ENCODE assay signal across 2 cellular contexts in the genomic region with DNA sequence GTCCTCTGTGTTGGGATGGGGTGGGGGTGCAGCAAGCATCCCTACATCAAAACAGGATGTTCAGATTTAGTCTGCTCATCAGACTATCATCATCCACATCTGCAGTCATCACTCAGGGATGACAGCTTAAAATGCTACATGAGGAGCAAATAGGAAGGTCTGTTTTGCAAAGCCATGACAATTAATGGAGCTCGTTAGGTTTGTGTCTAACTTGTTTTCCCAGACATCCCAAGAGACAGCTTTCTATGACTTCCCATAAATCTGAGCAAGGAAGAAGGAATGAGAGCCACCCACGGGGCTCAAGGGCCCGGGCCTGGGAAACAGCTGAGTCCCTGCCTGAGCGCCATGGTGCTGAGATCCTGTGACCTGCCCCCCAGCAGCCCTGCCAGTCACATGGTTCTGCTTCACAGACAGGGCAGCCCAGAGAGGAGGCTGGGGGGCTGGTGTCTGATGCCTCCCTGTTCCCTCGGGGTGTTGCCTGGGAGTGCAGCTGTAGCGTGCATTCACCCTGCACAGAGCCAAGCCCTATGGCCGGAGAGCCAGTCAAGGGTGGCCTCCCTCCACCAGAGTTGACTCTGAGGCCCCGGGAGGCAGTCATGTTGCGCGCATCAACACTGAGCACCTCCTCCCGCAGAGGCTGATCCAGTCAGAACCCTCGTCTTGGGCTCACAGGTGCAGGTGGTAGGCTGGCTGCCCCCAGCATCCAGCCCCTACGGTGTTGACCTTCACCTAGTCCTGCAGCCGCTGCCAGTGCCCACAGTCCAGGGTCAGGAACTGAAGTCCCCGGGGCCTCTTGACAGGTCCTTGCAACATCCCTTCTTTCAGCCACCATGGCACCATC.
TF ChIP-seq lines count a peak whose summit lies in the region.

No MANE protein-coding gene starts in this region.

TF ChIP-seq in WTC11, 78 proteins besides CTCF, POLR2A, EP300 and RAD21 (continued from another document):
- TF ChIP-seq E2F5 (CRISPR knock-in tag; IDR thresholded peaks at IDR 0.05): no peak

TF ChIP-seq in HepG2, 621 proteins besides CTCF, POLR2A, EP300 and RAD21 (continued from another document):
- TF ChIP-seq RBFOX2 (IDR thresholded peaks at IDR 0.05; ENCODE audit: low read depth, low read length) (no peak), ZNF501 (CRISPR knock-in tag; IDR thresholded peaks at IDR 0.05) (no peak)
